In genomic region chr3:162704238-162704637, GRCh38 we compare ENCODE assay signal across 20 cellular contexts.
"Had no signal": no experiment of that assay in that cellular context is flagged by ENCODE, and none has a peak within 500 bp of the region (broad histone marks: within the 10 kb centered on the region; RNA-seq: fewer than 3 reads in every experiment).

No MANE protein-coding gene starts in this region.

- H3K36me3 Mint-ChIP-seq: activated naive CD8-positive, alpha-beta T cell had no signal

- ATAC-seq: activated T-cell treated with anti-CD3 and anti-CD28 coated beads, Interleukin-2, amount 50 U/mL, for 72 hours; lower lobe of right lung had no signal

- H3K4me3 Mint-ChIP-seq: activated B cell treated with CpG ODN at 0.5 μM for 24 hours; activated CD4-positive, alpha-beta T cell treated with anti-CD3 and anti-CD28 coated beads, Interleukin-2, amount 10 ng/mL, durations not matched to agents 24 days and 14 days; activated naive CD8-positive, alpha-beta T cell; activated T-cell treated with anti-CD3 and anti-CD28 coated beads, Interleukin-2, amount 50 U/mL, for 72 hours had no signal

- H3K9me3 Mint-ChIP-seq: activated CD4-positive, alpha-beta T cell treated with anti-CD3 and anti-CD28 coated beads, Interleukin-2, amount 10 ng/mL, durations not matched to agents 24 days and 14 days had no signal

- H3K4me1 ChIP-seq: lower lobe of right lung, vagina had no signal

- H3K27me3 ChIP-seq: neutrophil, transverse colon, vagina had no signal

- H3K4me3 ChIP-seq: lower lobe of right lung, transverse colon, vagina had no signal

- H3K27ac Mint-ChIP-seq: activated B cell treated with CpG ODN at 0.5 μM for 24 hours; activated CD4-positive, alpha-beta T cell treated with anti-CD3 and anti-CD28 coated beads, Interleukin-2, amount 10 ng/mL, durations not matched to agents 24 days and 14 days; activated naive CD8-positive, alpha-beta T cell; activated T-cell treated with anti-CD3 and anti-CD28 coated beads, Interleukin-2, amount 50 U/mL, for 72 hours had no signal

- H3K36me3 ChIP-seq: lower lobe of right lung, neutrophil, transverse colon, vagina had no signal

- H3K27ac ChIP-seq: lower lobe of right lung, neutrophil, transverse colon, vagina had no signal

- H3K27me3 Mint-ChIP-seq: activated B cell treated with CpG ODN at 0.5 μM for 24 hours; activated CD4-positive, alpha-beta T cell treated with anti-CD3 and anti-CD28 coated beads, Interleukin-2, amount 10 ng/mL, durations not matched to agents 24 days and 14 days; activated naive CD8-positive, alpha-beta T cell had no signal

- H3K4me1 Mint-ChIP-seq: activated B cell treated with CpG ODN at 0.5 μM for 24 hours; activated CD4-positive, alpha-beta T cell treated with anti-CD3 and anti-CD28 coated beads, Interleukin-2, amount 10 ng/mL, durations not matched to agents 24 days and 14 days had no signal

- DNase-seq: activated B cell treated with CpG ODN at 0.5 μM for 24 hours; activated CD4-positive, alpha-beta T cell treated with anti-CD3 and anti-CD28 coated beads, Interleukin-2, amount 10 ng/mL, durations not matched to agents 24 days and 14 days; activated CD8-positive, alpha-beta memory T cell treated with anti-CD3 and anti-CD28 coated beads, Interleukin-2, amount 50 U/mL, for 48 hours; activated gamma-delta T cell treated with Interleukin-2 at 50 U/mL for 16 hours; activated T-cell treated with anti-CD3 and anti-CD28 coated beads, Interleukin-2, amount 50 U/mL, for 72 hours; amniotic stem cell; caudate nucleus; left colon; lower lobe of right lung; midbrain; posterior cingulate gyrus; retina; stimulated activated CD4-positive, alpha-beta T cell treated with anti-CD3 and anti-CD28 coated beads, Interleukin-15, amount 100 ng/mL, for 24 hours; stimulated activated CD4-positive, alpha-beta T cell treated with anti-CD3 and anti-CD28 coated beads, Interleukin-4, amount 100 ng/mL, for 4 hours; stimulated activated CD8-positive, alpha-beta memory T cell treated with anti-CD3 and anti-CD28 coated beads, Interleukin-4, amount 100 ng/mL, for 48 hours; stimulated activated naive CD4-positive, alpha-beta T cell treated with Interleukin-2 at 50 U/mL for 16 hours; transverse colon had no signal

- H3K9me3 ChIP-seq: lower lobe of right lung, neutrophil, transverse colon, vagina had no signal
